In genomic region chrX:154719132-154719675, GRCh38 we compare ENCODE assay signal across 8 cellular contexts. TPM values are rescaled to one million over a fixed set of nuclear protein-coding genes. Genes with fewer than 3 reads are reported as not detected.
DNase-seq lines count a peak whose midpoint lies in the region; ATAC-seq and TF ChIP-seq lines count a peak whose summit lies in the region.

No MANE protein-coding gene starts in this region.

- no peak overlapping the region for H3K4me3 Mint-ChIP-seq in glutamatergic neuron (ENCODE audit: unreplicated experiment)

- no peaks in the 10 kb centered on the region for H4K20me1 ChIP-seq in DND-41 (ENCODE audit: insufficient read depth, low read length)
- no peaks in the 10 kb centered on the region; the same call in 1 of the 2 replicates for H4K20me1 ChIP-seq in OCI-LY3 (ENCODE audit: insufficient read depth, low read length)

- intact Hi-C loops in sciatic nerve (cut with DNase I): no loop called here

- H3K4me3 ChIP-seq in DND-41 (ENCODE audit: low read depth in 1 of 2, low read length in 2 of 2): peak overlapping the region in 1 of 2 experiments; percentile 33; a peak in 2 of 4 replicates
- no peak overlapping the region for H3K4me3 ChIP-seq in OCI-LY3 (ENCODE audit: low read length)
- no peak overlapping the region for H3K4me3 ChIP-seq in muscle layer of duodenum (ENCODE audit: low read depth in 1 of 2, low read length in 2 of 2)

- H3K9me3 ChIP-seq in DND-41 (ENCODE audit: insufficient read depth, low read length, severe bottlenecking) (no peaks in the 10 kb centered on the region), OCI-LY3 (ENCODE audit: insufficient read depth, low read length) (no peaks in the 10 kb centered on the region), muscle layer of duodenum (ENCODE audit: control insufficient read depth in 1 of 2, low read length in 2 of 2) (no peaks in the 10 kb centered on the region)

- H3K27ac Mint-ChIP-seq in activated naive CD4-positive, alpha-beta T cell treated with anti-CD3 and anti-CD28 coated beads, Interleukin-2, amount 50 U/mL, for 72 hours: peak overlapping the region; percentile 58 to 79
- no peak overlapping the region for H3K27ac Mint-ChIP-seq in glutamatergic neuron (ENCODE audit: unreplicated experiment)

- H3K36me3 ChIP-seq in DND-41 (ENCODE audit: insufficient read depth, low read length): peaks cover 40% of the 10 kb centered on the region
- no peaks in the 10 kb centered on the region for H3K36me3 ChIP-seq in OCI-LY3 (replicated peaks; ENCODE audit: low read depth, low read length)
- no peaks in the 10 kb centered on the region for H3K36me3 ChIP-seq in muscle layer of duodenum (ENCODE audit: control insufficient read depth in 1 of 2, insufficient read depth in 2 of 2, low read length in 2 of 2)

- H3K27ac ChIP-seq in DND-41 (ENCODE audit: low read length) (peak overlapping the region; percentile 96), OCI-LY3 (ENCODE audit: low read length) (no peak overlapping the region), muscle layer of duodenum (ENCODE audit: low read length) (peak overlapping the region; percentile 43)

- H3K27me3 ChIP-seq in DND-41 (ENCODE audit: insufficient read depth, low read length, poor library complexity): no peaks in the 10 kb centered on the region
- H3K27me3 ChIP-seq in OCI-LY3 (ENCODE audit: low read depth, low read length): 0 out of 2 replicates have a peak, but pooled peaks cover 6% of the 10 kb centered on the region
- no peaks in the 10 kb centered on the region for H3K27me3 ChIP-seq in muscle layer of duodenum (ENCODE audit: low read depth, low read length)

- H3K9ac ChIP-seq in DND-41 (ENCODE audit: low read depth, low read length) (peak overlapping the region; percentile 58), OCI-LY3 (ENCODE audit: low read length) (no peak overlapping the region)

- H3K4me2 ChIP-seq in DND-41 (ENCODE audit: insufficient read depth, low read length) (peak overlapping the region; percentile 59), OCI-LY3 (ENCODE audit: low read length) (peak overlapping the region; percentile 44)

- no peak for TF ChIP-seq CTCF in DND-41 (IDR thresholded peaks at IDR 0.05; ENCODE audit: borderline replicate concordance, extremely low read depth, low read length, poor library complexity, severe bottlenecking)
- TF ChIP-seq CTCF in OCI-LY3 (IDR thresholded peaks at IDR 0.05; ENCODE audit: low read depth, low read length): no peak
- no peak for TF ChIP-seq CTCF in glutamatergic neuron (IDR thresholded peaks at IDR 0.05; ENCODE audit: partially characterized antibody, unreplicated experiment)

- peaks cover 15% of the 10 kb centered on the region for H3K4me1 Mint-ChIP-seq in glutamatergic neuron (ENCODE audit: low read depth, unreplicated experiment)

- H3K79me2 ChIP-seq in DND-41 (ENCODE audit: insufficient read depth, low read length) (peaks cover 74% of the 10 kb centered on the region), OCI-LY3 (ENCODE audit: low read length) (no peaks in the 10 kb centered on the region)

- H2AFZ ChIP-seq in DND-41 (ENCODE audit: low read depth, low read length) (peak overlapping the region; percentile 50; the same call in 1 of the 2 replicates), OCI-LY3 (ENCODE audit: low read depth, low read length) (no peak overlapping the region)

- peaks cover 2% of the 10 kb centered on the region for H3K27me3 Mint-ChIP-seq in glutamatergic neuron (ENCODE audit: unreplicated experiment)

- no peaks in the 10 kb centered on the region for H3K9me3 Mint-ChIP-seq in activated naive CD4-positive, alpha-beta T cell treated with anti-CD3 and anti-CD28 coated beads, Interleukin-2, amount 50 U/mL, for 72 hours
- no peaks in the 10 kb centered on the region for H3K9me3 Mint-ChIP-seq in glutamatergic neuron (ENCODE audit: unreplicated experiment)

- DNase-seq in DND-41: peak; percentile 77
- peak in 1 of 2 donors; percentile 22 for DNase-seq in activated naive CD4-positive, alpha-beta T cell treated with anti-CD3 and anti-CD28 coated beads, Interleukin-2, amount 50 U/mL, for 72 hours (ENCODE audit: low spot score in 2 of 2)
- no peak for DNase-seq in cerebellar cortex (ENCODE audit: low spot score)
- DNase-seq in sciatic nerve (ENCODE audit: low spot score): no peak
- DNase-seq in glutamatergic neuron: no peak
- no peak for DNase-seq in NCI-H2107 treated with DMSO at 0.1 percent for 48 hours (lab: John Stamatoyannopoulos, UW; ENCODE audit: unreplicated experiment)

- ATAC-seq in DND-41 (ENCODE audit: insufficient read depth, low read depth): peak; percentile 75
- ATAC-seq in activated naive CD4-positive, alpha-beta T cell treated with anti-CD3 and anti-CD28 coated beads, Interleukin-2, amount 50 U/mL, for 72 hours: peak; percentile 81 to 90
- ATAC-seq in sciatic nerve: no peak

- peaks cover 0 to 11% of the 10 kb centered on the region in 2 donors for H3K36me3 Mint-ChIP-seq in activated naive CD4-positive, alpha-beta T cell treated with anti-CD3 and anti-CD28 coated beads, Interleukin-2, amount 50 U/mL, for 72 hours
- no peaks in the 10 kb centered on the region for H3K36me3 Mint-ChIP-seq in glutamatergic neuron (ENCODE audit: unreplicated experiment)

- H3K4me1 ChIP-seq in DND-41 (ENCODE audit: insufficient read depth, low read length) (peaks cover 71% of the 10 kb centered on the region), OCI-LY3 (ENCODE audit: low read length) (peaks cover 19% of the 10 kb centered on the region), muscle layer of duodenum (ENCODE audit: control insufficient read depth in 1 of 2, insufficient read depth in 2 of 2, low read length in 2 of 2) (peaks cover 0 to 7% of the 10 kb centered on the region in 2 donors)

RNA-seq across cellular contexts. Expression of gene GAB3, which starts 31.7 kb away (rescaled TPM):
- 1 to 10 TPM; 3.3 to 4.0 TPM for total RNA-seq in activated naive CD4-positive, alpha-beta T cell treated with anti-CD3 and anti-CD28 coated beads, Interleukin-2, amount 50 U/mL, for 72 hours
- total RNA-seq in sciatic nerve (7.6 TPM), glutamatergic neuron (ENCODE audit: unreplicated experiment) (9.6 TPM)

RNA-seq across cellular contexts. Expression of gene DKC1, which starts 43.5 kb away (rescaled TPM):
- 100 to 1,000 TPM; 112 to 120 TPM for total RNA-seq in activated naive CD4-positive, alpha-beta T cell treated with anti-CD3 and anti-CD28 coated beads, Interleukin-2, amount 50 U/mL, for 72 hours
- total RNA-seq in sciatic nerve (27.9 TPM), glutamatergic neuron (ENCODE audit: unreplicated experiment) (46.8 TPM)
